22 cellular contexts compared by ENCODE assay signal in genomic region chr13:111292710-111293485, GRCh38. TPM values are rescaled to one million over a fixed set of nuclear protein-coding genes. Genes with fewer than 3 reads are reported as not detected.
"Had no signal": no experiment of that assay in that cellular context is flagged by ENCODE, and none has a peak within 500 bp of the region (broad histone marks: within the 10 kb centered on the region; RNA-seq: fewer than 3 reads in every experiment).

No MANE protein-coding gene starts in this region.

- H3K27ac Mint-ChIP-seq: activated CD4-positive, alpha-beta memory T cell treated with anti-CD3 and anti-CD28 coated beads, Interleukin-2, amount 10 ng/mL, durations not matched to agents 7 days and 5 days; activated CD4-positive, alpha-beta T cell treated with anti-CD3 and anti-CD28 coated beads for 36 hours; activated naive CD8-positive, alpha-beta T cell treated with anti-CD3 and anti-CD28 coated beads, Interleukin-2, amount 10 ng/mL, durations not matched to agents 7 days and 5 days; T-cell had no signal

- ATAC-seq: activated CD4-positive, alpha-beta T cell treated with anti-CD3 and anti-CD28 coated beads for 36 hours; T-cell had no signal

- H3K9me3 ChIP-seq: adrenal gland had no signal

- H3K27ac ChIP-seq: adrenal gland, SK-N-MC, VCaP had no signal

- H3K4me3 Mint-ChIP-seq: activated CD4-positive, alpha-beta memory T cell treated with anti-CD3 and anti-CD28 coated beads, Interleukin-2, amount 10 ng/mL, durations not matched to agents 7 days and 5 days; activated CD4-positive, alpha-beta T cell treated with anti-CD3 and anti-CD28 coated beads for 36 hours; activated naive CD8-positive, alpha-beta T cell treated with anti-CD3 and anti-CD28 coated beads, Interleukin-2, amount 10 ng/mL, durations not matched to agents 7 days and 5 days; T-cell had no signal

- H3K27me3 Mint-ChIP-seq: activated CD4-positive, alpha-beta memory T cell treated with anti-CD3 and anti-CD28 coated beads, Interleukin-2, amount 10 ng/mL, durations not matched to agents 7 days and 5 days; activated CD4-positive, alpha-beta T cell treated with anti-CD3 and anti-CD28 coated beads for 36 hours; activated naive CD8-positive, alpha-beta T cell treated with anti-CD3 and anti-CD28 coated beads, Interleukin-2, amount 10 ng/mL, durations not matched to agents 7 days and 5 days; T-cell had no signal

- H3K4me3 ChIP-seq: adrenal gland, SK-N-MC had no signal

- H3K4me1 ChIP-seq: adrenal gland had no signal

- H3K27me3 ChIP-seq: adrenal gland had no signal

- DNase-seq: activated CD4-positive, alpha-beta memory T cell treated with anti-CD3 and anti-CD28 coated beads, Interleukin-2, amount 10 ng/mL, durations not matched to agents 7 days and 5 days; activated CD4-positive, alpha-beta T cell treated with anti-CD3 and anti-CD28 coated beads for 36 hours; activated CD4-positive, alpha-beta T cell treated with anti-CD3 and anti-CD28 coated beads, Interleukin-2, amount 50 U/mL, for 1 hour; activated CD4-positive, CD25-positive, alpha-beta regulatory T cell; activated CD8-positive, alpha-beta memory T cell treated with anti-CD3 and anti-CD28 coated beads, Interleukin-2, amount 50 U/mL, for 4 hours; activated naive CD4-positive, alpha-beta T cell treated with anti-CD3 and anti-CD28 coated beads, Interleukin-2, amount 50 U/mL, for 16 hours; activated naive CD8-positive, alpha-beta T cell treated with anti-CD3 and anti-CD28 coated beads, Interleukin-2, amount 10 ng/mL, durations not matched to agents 7 days and 5 days; activated T-cell treated with anti-CD3 and anti-CD28 coated beads, Interleukin-2, amount 50 U/mL, for 1 hour; MM.1S; NCI-H1694 treated with DMSO at 0.1 percent for 48 hours; NCI-H2081 treated with DMSO at 0.1 percent for 48 hours; NCI-H2171 treated with DMSO at 0.1 percent for 48 hours; NCI-H226; NCI-H526; NCI-H82; T-cell had no signal

RNA-seq across cellular contexts. Expression of gene TEX29, which starts 27.5 kb away (rescaled TPM):
- total RNA-seq: NCI-H460, OCI-LY7, RPMI7951 had no signal
